Comparison of ENCODE assay signal across 8 cellular contexts in genomic region chr4:140252742-140253555, GRCh38.
DNase-seq lines count a peak whose midpoint lies in the region; ATAC-seq and TF ChIP-seq lines count a peak whose summit lies in the region.

No MANE protein-coding gene starts in this region.

- ATAC-seq in GM18867 (IDR thresholded peaks at IDR 0.05; ENCODE audit: unreplicated experiment) (peak; percentile 61), mucosa of descending colon (peak; percentile 90)

- peak; percentile 76 for DNase-seq in A673 (ENCODE audit: low spot score)
- DNase-seq in HK-2 (ENCODE audit: unreplicated experiment): peak; percentile 68
- DNase-seq in NOMO-1 treated with dmso at 0.1 percent for 144 hours (lab: John Stamatoyannopoulos, UW; ENCODE audit: unreplicated experiment): peak; percentile 34
- peak; percentile 75 for DNase-seq in activated T-cell treated with anti-CD3 and anti-CD28 coated beads, Interleukin-2, amount 50 U/mL, for 1 hour
- no peak for DNase-seq in epithelial cell of proximal tubule (ENCODE audit: low read depth)
- DNase-seq in mucosa of descending colon: peak; percentile 82 to 86 (median 82)
- DNase-seq in stimulated activated CD8-positive, alpha-beta memory T cell treated with anti-CD3 and anti-CD28 coated beads, Interleukin-4, amount 100 ng/mL, for 48 hours: peak; percentile 78

- TF ChIP-seq CTCF in A673 (conservative IDR thresholded peaks at IDR 0.05; ENCODE audit: low read depth, low read length) (peak; percentile 88), epithelial cell of proximal tubule (conservative IDR thresholded peaks at IDR 0.05; ENCODE audit: low read depth, low read length) (peak; percentile 74), mucosa of descending colon (IDR thresholded peaks at IDR 0.05) (peak; percentile 94)

- CTCF ChIA-PET in A673 (lab: Charles Lee): interaction anchor here (0.6 to 1.9 kb wide), 11 partner anchors 15 to 596 kb away, joined by 3 to 15 read pairs (median 4); no protein-coding TSS in a partner anchor

- H3K27ac ChIP-seq in A673 (ENCODE audit: low read depth, low read length, poor library complexity, severe bottlenecking): peak overlapping the region; percentile 81

- POLR2A ChIA-PET in A673 (lab: Charles Lee; ENCODE audit: low non-redundant PET): interaction anchor here (0.5 kb wide), 1 partner anchor 21 kb away, joined by 9 read pairs; no protein-coding TSS in a partner anchor

- no peaks in the 10 kb centered on the region for H3K27me3 ChIP-seq in A673 (replicated peaks; ENCODE audit: insufficient read depth, low read depth, low read length, poor library complexity)

- H3K9me3 ChIP-seq in A673 (ENCODE audit: low read depth, low read length, poor library complexity, severe bottlenecking) (no peaks in the 10 kb centered on the region), mucosa of descending colon (no peaks in the 10 kb centered on the region)

- no peaks in the 10 kb centered on the region for H3K36me3 ChIP-seq in A673 (ENCODE audit: insufficient read depth, low read length, poor library complexity, severe bottlenecking)
- H3K36me3 ChIP-seq in mucosa of descending colon (ENCODE audit: low read depth): no peaks in the 10 kb centered on the region

- peak overlapping the region; percentile 60 for H3K4me3 ChIP-seq in A673 (ENCODE audit: low read depth, low read length, poor library complexity, severe bottlenecking)
- H3K4me3 ChIP-seq in epithelial cell of proximal tubule (ENCODE audit: low read depth, low read length): peak overlapping the region; percentile 66
- peak overlapping the region; percentile 12 for H3K4me3 ChIP-seq in mucosa of descending colon

- intact Hi-C loops in A673 (cut with micrococcal nuclease; ENCODE audit: unreplicated experiment) (loop anchor here (1.0 to 5.0 kb wide), 4 partner anchors 201 to 596 kb away; no protein-coding TSS in a partner anchor), mucosa of descending colon (cut with DNase I, micrococcal nuclease) (loop anchor here (5.0 kb wide), 3 partner anchors 101 to 516 kb away; partner anchors contain the start of gene MAML3 (in 2 of the 2))

- BruUV-seq in A673 (replicated peaks; lab: Mats Ljungman, UMichigan): no TSS peak

- H3K4me1 ChIP-seq in A673 (ENCODE audit: insufficient read depth, low read length, poor library complexity, severe bottlenecking) (peaks cover 13% of the 10 kb centered on the region), mucosa of descending colon (ENCODE audit: low read depth) (peaks cover 3% of the 10 kb centered on the region)

Comparison
In these comparisons a context has a peak if more than half of its experiments do, and no peak if none do; other contexts are left out.
1. H3K4me3 ChIP-seq: peak in every context shown above with its lines; median percentile 66 in epithelial cell of proximal tubule; 60 in A673; 12 in mucosa of descending colon.